11 cellular contexts compared by ENCODE assay signal in the genomic region with DNA sequence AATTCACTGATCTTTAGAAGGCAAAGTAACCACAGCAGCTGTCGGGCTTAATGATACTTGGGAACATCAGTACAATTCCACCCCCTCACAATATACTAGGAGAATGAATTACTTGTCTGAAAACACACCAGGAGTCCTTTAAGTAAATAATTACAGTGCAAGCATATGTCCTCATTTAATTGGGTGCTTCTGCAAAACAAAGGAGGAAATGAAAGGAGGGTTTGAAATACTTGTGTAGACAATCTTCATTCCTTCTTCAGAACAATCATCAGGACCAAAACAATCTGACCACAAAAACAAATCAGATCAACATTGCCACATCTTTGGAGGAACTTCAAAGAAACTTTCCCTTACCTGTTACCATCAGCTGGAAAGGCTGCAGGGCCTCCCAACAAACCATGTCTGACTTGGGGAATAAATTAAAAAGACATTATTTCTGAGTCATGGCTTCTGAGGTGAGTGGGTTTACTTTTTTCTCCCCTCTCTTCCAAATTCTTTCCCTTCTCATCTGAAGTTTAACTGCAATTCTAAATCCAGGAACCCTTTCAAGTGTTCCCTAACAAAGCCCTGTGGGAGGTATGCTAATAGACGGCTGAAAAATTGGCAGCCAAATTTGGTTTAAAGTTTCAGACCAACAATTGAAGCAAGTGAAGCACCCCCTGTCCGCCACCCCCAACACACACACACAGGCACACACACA. TPM values are rescaled to one million over a fixed set of nuclear protein-coding genes. Genes with fewer than 3 reads are reported as not detected.
DNase-seq lines count a peak whose midpoint lies in the region; ATAC-seq and TF ChIP-seq lines count a peak whose summit lies in the region.
"Had no signal": no experiment of that assay in that cellular context is flagged by ENCODE, and none has a peak within 500 bp of the region (broad histone marks: within the 10 kb centered on the region; RNA-seq: fewer than 3 reads in every experiment).

No MANE protein-coding gene starts in this region.

- H3K4me1 Mint-ChIP-seq in GM23338: peaks cover 22% of the 10 kb centered on the region
- H3K4me1 Mint-ChIP-seq in mesothelial cell of epicardium: peaks cover 12% of the 10 kb centered on the region
- H3K4me1 Mint-ChIP-seq in activated CD8-positive, alpha-beta T cell treated with anti-CD3 and anti-CD28 coated beads, Interleukin-2, amount 10 ng/mL, durations not matched to agents 7 days and 5 days (ENCODE audit: low read depth): peaks cover 12% of the 10 kb centered on the region

- H3K36me3 Mint-ChIP-seq in GM23338 (ENCODE audit: low read depth) (peaks cover 29% of the 10 kb centered on the region), mesothelial cell of epicardium (peaks cover 12% of the 10 kb centered on the region)
- H3K36me3 Mint-ChIP-seq in activated CD8-positive, alpha-beta T cell treated with anti-CD3 and anti-CD28 coated beads, Interleukin-2, amount 10 ng/mL, durations not matched to agents 7 days and 5 days (ENCODE audit: low read depth): peaks cover 11% of the 10 kb centered on the region

- peaks cover 23% of the 10 kb centered on the region for H3K9me3 Mint-ChIP-seq in GM23338
- no peaks in the 10 kb centered on the region for H3K9me3 Mint-ChIP-seq in mesothelial cell of epicardium
- H3K9me3 Mint-ChIP-seq in activated CD8-positive, alpha-beta T cell treated with anti-CD3 and anti-CD28 coated beads, Interleukin-2, amount 10 ng/mL, durations not matched to agents 7 days and 5 days (ENCODE audit: insufficient read depth): no peaks in the 10 kb centered on the region

- CTCF ChIA-PET in activated CD8-positive, alpha-beta T cell treated with anti-CD3 and anti-CD28 coated beads, Interleukin-2, amount 10 ng/mL, durations not matched to agents 7 days and 5 days (lab: Charles Lee): no interaction called here

- peak overlapping the region; percentile 23 for H3K4me3 ChIP-seq in GM23338

- peaks cover 8% of the 10 kb centered on the region for H3K9me2 ChIP-seq in GM23338 (ENCODE audit: insufficient read depth)

- TF ChIP-seq CTCF in GM23338 (conservative IDR thresholded peaks at IDR 0.05; ENCODE audit: low read depth in 2 of 2) (no peak), mesothelial cell of epicardium (IDR thresholded peaks at IDR 0.05; ENCODE audit: unreplicated experiment) (no peak)

- H3K27ac ChIP-seq in GM23338 (ENCODE audit: low read depth): peak overlapping the region; percentile 96

- POLR2A ChIA-PET in activated CD8-positive, alpha-beta T cell treated with anti-CD3 and anti-CD28 coated beads, Interleukin-2, amount 10 ng/mL, durations not matched to agents 7 days and 5 days (lab: Charles Lee): no interaction called here

- no peaks in the 10 kb centered on the region for H3K36me3 ChIP-seq in GM23338 (ENCODE audit: insufficient read depth)

- no peaks in the 10 kb centered on the region for H3K27me3 ChIP-seq in GM23338 (ENCODE audit: insufficient read depth)

- no peak overlapping the region for H2AFZ ChIP-seq in GM23338

- peaks cover 8% of the 10 kb centered on the region; the same call in 1 of the 2 replicates for H3F3A ChIP-seq in GM23338 (replicated peaks; ENCODE audit: low read depth)

- H3K4me2 ChIP-seq in GM23338: peak overlapping the region; percentile 6

- peak; percentile 79 for ATAC-seq in GM23338
- no peak for ATAC-seq in activated CD8-positive, alpha-beta T cell treated with anti-CD3 and anti-CD28 coated beads, Interleukin-2, amount 10 ng/mL, durations not matched to agents 7 days and 5 days
- ATAC-seq in HG02973 (IDR thresholded peaks at IDR 0.05; ENCODE audit: unreplicated experiment): no peak

- H3K4me1 ChIP-seq in GM23338 (ENCODE audit: insufficient read depth): peaks cover 14% of the 10 kb centered on the region; the same call in 1 of the 2 replicates

- H3K4me3 Mint-ChIP-seq in GM23338 (peak overlapping the region; percentile 10), mesothelial cell of epicardium (no peak overlapping the region)
- H3K4me3 Mint-ChIP-seq in activated CD8-positive, alpha-beta T cell treated with anti-CD3 and anti-CD28 coated beads, Interleukin-2, amount 10 ng/mL, durations not matched to agents 7 days and 5 days: no peak overlapping the region

- peak; percentile 82 for DNase-seq in GM23338 (ENCODE audit: low spot score)
- DNase-seq in NCI-H146 treated with DMSO at 0.1 percent for 48 hours (lab: John Stamatoyannopoulos, UW; ENCODE audit: unreplicated experiment): peak; percentile 84
- DNase-seq in astrocyte of the hippocampus (ENCODE audit: low read depth, low spot score): peak; percentile 40
- DNase-seq in mesothelial cell of epicardium (ENCODE audit: low spot score in 2 of 2, unreplicated experiment in 2 of 2): no peak
- no peak for DNase-seq in activated CD8-positive, alpha-beta T cell treated with anti-CD3 and anti-CD28 coated beads, Interleukin-2, amount 10 ng/mL, durations not matched to agents 7 days and 5 days
- no peak for DNase-seq in RKO (ENCODE audit: low spot score)
- DNase-seq in NCI-H1092 (lab: John Stamatoyannopoulos, UW): no peak
- DNase-seq: effector CD4-positive, alpha-beta T cell; NCI-H226; retina had no signal

- H3K27me3 Mint-ChIP-seq in GM23338 (ENCODE audit: insufficient read depth, low read depth, poor library complexity) (peaks cover 13% of the 10 kb centered on the region), mesothelial cell of epicardium (ENCODE audit: low read depth) (no peaks in the 10 kb centered on the region)
- no peaks in the 10 kb centered on the region for H3K27me3 Mint-ChIP-seq in activated CD8-positive, alpha-beta T cell treated with anti-CD3 and anti-CD28 coated beads, Interleukin-2, amount 10 ng/mL, durations not matched to agents 7 days and 5 days (ENCODE audit: low read depth)

- H4K20me1 ChIP-seq in GM23338 (replicated peaks; ENCODE audit: insufficient read depth): no peaks in the 10 kb centered on the region

- no peaks in the 10 kb centered on the region for H3K79me2 ChIP-seq in GM23338 (replicated peaks; ENCODE audit: insufficient read depth)

- H3K27ac Mint-ChIP-seq in GM23338: peak overlapping the region; percentile 92
- peak overlapping the region; percentile 67 for H3K27ac Mint-ChIP-seq in mesothelial cell of epicardium
- H3K27ac Mint-ChIP-seq in activated CD8-positive, alpha-beta T cell treated with anti-CD3 and anti-CD28 coated beads, Interleukin-2, amount 10 ng/mL, durations not matched to agents 7 days and 5 days: no peak overlapping the region

TF ChIP-seq in GM23338, 12 proteins besides CTCF, POLR2A, EP300 and RAD21:
- peak; percentile 79 for TF ChIP-seq NANOG (IDR thresholded peaks at IDR 0.05; ENCODE audit: borderline replicate concordance)
- TF ChIP-seq REST (IDR thresholded peaks at IDR 0.05; ENCODE audit: unreplicated experiment): no peak

RNA-seq across cellular contexts. Expression of gene CCDC117, which starts 12.5 kb away (rescaled TPM):
- total RNA-seq in GM23338 (2014; rRNA removed; shearing (Covaris generic)): 54.1 and 59.5 TPM in 2 replicates
- polyA plus RNA-seq in GM23338 (2016; fragmentation: Nextera tagmentation; extraction: Ambion mirVana): 23.9 and 24.0 TPM in 2 replicates
- 22.4 to 22.9 TPM (median 22.8 TPM) in 3 replicates for total RNA-seq in mesothelial cell of epicardium
- total RNA-seq in activated CD8-positive, alpha-beta T cell treated with anti-CD3 and anti-CD28 coated beads, Interleukin-2, amount 10 ng/mL, durations not matched to agents 7 days and 5 days: 10 to 100 TPM; 36.7 to 40.0 TPM

RNA-seq across cellular contexts. Expression of gene HSCB, which starts 18.2 kb away (rescaled TPM):
- 17.7 and 18.6 TPM in 2 replicates for total RNA-seq in GM23338 (2014; rRNA removed; shearing (Covaris generic))
- polyA plus RNA-seq in GM23338 (2016; fragmentation: Nextera tagmentation; extraction: Ambion mirVana): 28.4 and 30.9 TPM in 2 replicates
- 15.0 to 18.7 TPM (median 15.7 TPM) in 3 replicates for total RNA-seq in mesothelial cell of epicardium
- total RNA-seq in activated CD8-positive, alpha-beta T cell treated with anti-CD3 and anti-CD28 coated beads, Interleukin-2, amount 10 ng/mL, durations not matched to agents 7 days and 5 days: 10 to 100 TPM; 13.7 to 15.8 TPM

RNA-seq across cellular contexts. Expression of gene CHEK2, which starts 18.4 kb away (rescaled TPM):
- 100 and 121 TPM in 2 replicates for total RNA-seq in GM23338 (2014; rRNA removed; shearing (Covaris generic))
- 80.0 and 86.0 TPM in 2 replicates for polyA plus RNA-seq in GM23338 (2016; fragmentation: Nextera tagmentation; extraction: Ambion mirVana)
- 22.9 to 25.0 TPM (median 24.2 TPM) in 3 replicates for total RNA-seq in mesothelial cell of epicardium
- total RNA-seq in activated CD8-positive, alpha-beta T cell treated with anti-CD3 and anti-CD28 coated beads, Interleukin-2, amount 10 ng/mL, durations not matched to agents 7 days and 5 days: 10 to 100 TPM; 43.7 to 47.9 TPM

RNA-seq across cellular contexts. Expression of gene XBP1, which starts 40.4 kb away (rescaled TPM):
- 163 and 195 TPM in 2 replicates for total RNA-seq in GM23338 (2014; rRNA removed; shearing (Covaris generic))
- polyA plus RNA-seq in GM23338 (2016; fragmentation: Nextera tagmentation; extraction: Ambion mirVana): 90.0 and 95.1 TPM in 2 replicates
- total RNA-seq in mesothelial cell of epicardium: 71.9 to 73.1 TPM (median 72.7 TPM) in 3 replicates
- total RNA-seq in activated CD8-positive, alpha-beta T cell treated with anti-CD3 and anti-CD28 coated beads, Interleukin-2, amount 10 ng/mL, durations not matched to agents 7 days and 5 days: 100 to 1,000 TPM; 220 to 229 TPM

Comparison
In these comparisons a context has a peak if more than half of its experiments do, and no peak if none do; other contexts are left out.
1. DNase-seq: peak in GM23338 (single experiment), NCI-H146 treated with DMSO at 0.1 percent for 48 hours (single experiment) and astrocyte of the hippocampus (single experiment); none in mesothelial cell of epicardium (0 of 2), activated CD8-positive, alpha-beta T cell treated with anti-CD3 and anti-CD28 coated beads, Interleukin-2, amount 10 ng/mL, durations not matched to agents 7 days and 5 days (single experiment), RKO (single experiment) and NCI-H1092 (single experiment).